Comparison of ENCODE assay signal across 1 cellular context in genomic region chrX:11341274-11342256, GRCh38.
A peak's percentile ranks its signal among the peaks of the same experiment; 100 is the strongest.
TF ChIP-seq lines count a peak whose summit lies in the region.

No MANE protein-coding gene starts in this region.

TF ChIP-seq in K562, 482 proteins besides CTCF, POLR2A, EP300 and RAD21 (continued from another document and continues in another):
- no peak for TF ChIP-seq ZNF347 (CRISPR knock-in tag; IDR thresholded peaks at IDR 0.05; ENCODE audit: low read depth)
- no peak for TF ChIP-seq POLR2B (IDR thresholded peaks at IDR 0.05; ENCODE audit: low read depth, partially characterized antibody)
- TF ChIP-seq, protein P1, sequence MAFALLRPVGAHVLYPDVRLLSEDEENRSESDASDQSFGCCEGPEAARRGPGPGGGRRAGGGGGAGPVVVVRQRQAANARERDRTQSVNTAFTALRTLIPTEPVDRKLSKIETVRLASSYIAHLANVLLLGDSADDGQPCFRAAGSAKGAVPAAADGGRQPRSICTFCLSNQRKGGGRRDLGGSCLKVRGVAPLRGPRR (CRISPR knock-in tag; IDR thresholded peaks at IDR 0.05): no peak
- TF ChIP-seq SMARCA5 (IDR thresholded peaks at IDR 0.05): no peak
- no peak for TF ChIP-seq MECOM (CRISPR knock-in tag; IDR thresholded peaks at IDR 0.05)
- TF ChIP-seq, protein P2, sequence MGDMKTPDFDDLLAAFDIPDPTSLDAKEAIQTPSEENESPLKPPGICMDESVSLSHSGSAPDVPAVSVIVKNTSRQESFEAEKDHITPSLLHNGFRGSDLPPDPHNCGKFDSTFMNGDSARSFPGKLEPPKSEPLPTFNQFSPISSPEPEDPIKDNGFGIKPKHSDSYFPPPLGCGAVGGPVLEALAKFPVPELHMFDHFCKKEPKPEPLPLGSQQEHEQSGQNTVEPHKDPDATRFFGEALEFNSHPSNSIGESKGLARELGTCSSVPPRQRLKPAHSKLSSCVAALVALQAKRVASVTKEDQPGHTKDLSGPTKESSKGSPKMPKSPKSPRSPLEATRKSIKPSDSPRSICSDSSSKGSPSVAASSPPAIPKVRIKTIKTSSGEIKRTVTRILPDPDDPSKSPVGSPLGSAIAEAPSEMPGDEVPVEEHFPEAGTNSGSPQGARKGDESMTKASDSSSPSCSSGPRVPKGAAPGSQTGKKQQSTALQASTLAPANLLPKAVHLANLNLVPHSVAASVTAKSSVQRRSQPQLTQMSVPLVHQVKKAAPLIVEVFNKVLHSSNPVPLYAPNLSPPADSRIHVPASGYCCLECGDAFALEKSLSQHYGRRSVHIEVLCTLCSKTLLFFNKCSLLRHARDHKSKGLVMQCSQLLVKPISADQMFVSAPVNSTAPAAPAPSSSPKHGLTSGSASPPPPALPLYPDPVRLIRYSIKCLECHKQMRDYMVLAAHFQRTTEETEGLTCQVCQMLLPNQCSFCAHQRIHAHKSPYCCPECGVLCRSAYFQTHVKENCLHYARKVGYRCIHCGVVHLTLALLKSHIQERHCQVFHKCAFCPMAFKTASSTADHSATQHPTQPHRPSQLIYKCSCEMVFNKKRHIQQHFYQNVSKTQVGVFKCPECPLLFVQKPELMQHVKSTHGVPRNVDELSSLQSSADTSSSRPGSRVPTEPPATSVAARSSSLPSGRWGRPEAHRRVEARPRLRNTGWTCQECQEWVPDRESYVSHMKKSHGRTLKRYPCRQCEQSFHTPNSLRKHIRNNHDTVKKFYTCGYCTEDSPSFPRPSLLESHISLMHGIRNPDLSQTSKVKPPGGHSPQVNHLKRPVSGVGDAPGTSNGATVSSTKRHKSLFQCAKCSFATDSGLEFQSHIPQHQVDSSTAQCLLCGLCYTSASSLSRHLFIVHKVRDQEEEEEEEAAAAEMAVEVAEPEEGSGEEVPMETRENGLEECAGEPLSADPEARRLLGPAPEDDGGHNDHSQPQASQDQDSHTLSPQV (IDR thresholded peaks at IDR 0.05): peak; percentile 79
- TF ChIP-seq KDM5B (IDR thresholded peaks at IDR 0.05; ENCODE audit: insufficient replicate concordance, low read depth, low read length): no peak
- no peak for TF ChIP-seq SLC30A9 (CRISPR knock-in tag; IDR thresholded peaks at IDR 0.05)
- TF ChIP-seq, protein P3, sequence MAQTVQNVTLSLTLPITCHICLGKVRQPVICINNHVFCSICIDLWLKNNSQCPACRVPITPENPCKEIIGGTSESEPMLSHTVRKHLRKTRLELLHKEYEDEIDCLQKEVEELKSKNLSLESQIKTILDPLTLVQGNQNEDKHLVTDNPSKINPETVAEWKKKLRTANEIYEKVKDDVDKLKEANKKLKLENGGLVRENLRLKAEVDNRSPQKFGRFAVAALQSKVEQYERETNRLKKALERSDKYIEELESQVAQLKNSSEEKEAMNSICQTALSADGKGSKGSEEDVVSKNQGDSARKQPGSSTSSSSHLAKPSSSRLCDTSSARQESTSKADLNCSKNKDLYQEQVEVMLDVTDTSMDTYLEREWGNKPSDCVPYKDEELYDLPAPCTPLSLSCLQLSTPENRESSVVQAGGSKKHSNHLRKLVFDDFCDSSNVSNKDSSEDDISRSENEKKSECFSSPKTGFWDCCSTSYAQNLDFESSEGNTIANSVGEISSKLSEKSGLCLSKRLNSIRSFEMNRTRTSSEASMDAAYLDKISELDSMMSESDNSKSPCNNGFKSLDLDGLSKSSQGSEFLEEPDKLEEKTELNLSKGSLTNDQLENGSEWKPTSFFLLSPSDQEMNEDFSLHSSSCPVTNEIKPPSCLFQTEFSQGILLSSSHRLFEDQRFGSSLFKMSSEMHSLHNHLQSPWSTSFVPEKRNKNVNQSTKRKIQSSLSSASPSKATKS (CRISPR knock-in tag; IDR thresholded peaks at IDR 0.05): no peak
- TF ChIP-seq SOX6 (IDR thresholded peaks at IDR 0.05): peak; percentile 84
- TF ChIP-seq, protein P4, sequence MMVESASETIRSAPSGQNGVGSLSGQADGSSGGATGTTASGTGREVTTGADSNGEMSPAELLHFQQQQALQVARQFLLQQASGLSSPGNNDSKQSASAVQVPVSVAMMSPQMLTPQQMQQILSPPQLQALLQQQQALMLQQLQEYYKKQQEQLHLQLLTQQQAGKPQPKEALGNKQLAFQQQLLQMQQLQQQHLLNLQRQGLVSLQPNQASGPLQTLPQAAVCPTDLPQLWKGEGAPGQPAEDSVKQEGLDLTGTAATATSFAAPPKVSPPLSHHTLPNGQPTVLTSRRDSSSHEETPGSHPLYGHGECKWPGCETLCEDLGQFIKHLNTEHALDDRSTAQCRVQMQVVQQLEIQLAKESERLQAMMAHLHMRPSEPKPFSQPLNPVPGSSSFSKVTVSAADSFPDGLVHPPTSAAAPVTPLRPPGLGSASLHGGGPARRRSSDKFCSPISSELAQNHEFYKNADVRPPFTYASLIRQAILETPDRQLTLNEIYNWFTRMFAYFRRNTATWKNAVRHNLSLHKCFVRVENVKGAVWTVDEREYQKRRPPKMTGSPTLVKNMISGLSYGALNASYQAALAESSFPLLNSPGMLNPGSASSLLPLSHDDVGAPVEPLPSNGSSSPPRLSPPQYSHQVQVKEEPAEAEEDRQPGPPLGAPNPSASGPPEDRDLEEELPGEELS (CRISPR knock-in tag; IDR thresholded peaks at IDR 0.05; ENCODE audit: borderline replicate concordance): no peak
- no peak for TF ChIP-seq NRF1 (conservative IDR thresholded peaks at IDR 0.05 in 1 of 2, IDR thresholded peaks at IDR 0.05 in 1 of 2)
- TF ChIP-seq ZC3H11A (IDR thresholded peaks at IDR 0.05; ENCODE audit: low read depth, low read length): no peak
- no peak for TF ChIP-seq ZNF232 (CRISPR knock-in tag; IDR thresholded peaks at IDR 0.05)
- TF ChIP-seq, protein P5, sequence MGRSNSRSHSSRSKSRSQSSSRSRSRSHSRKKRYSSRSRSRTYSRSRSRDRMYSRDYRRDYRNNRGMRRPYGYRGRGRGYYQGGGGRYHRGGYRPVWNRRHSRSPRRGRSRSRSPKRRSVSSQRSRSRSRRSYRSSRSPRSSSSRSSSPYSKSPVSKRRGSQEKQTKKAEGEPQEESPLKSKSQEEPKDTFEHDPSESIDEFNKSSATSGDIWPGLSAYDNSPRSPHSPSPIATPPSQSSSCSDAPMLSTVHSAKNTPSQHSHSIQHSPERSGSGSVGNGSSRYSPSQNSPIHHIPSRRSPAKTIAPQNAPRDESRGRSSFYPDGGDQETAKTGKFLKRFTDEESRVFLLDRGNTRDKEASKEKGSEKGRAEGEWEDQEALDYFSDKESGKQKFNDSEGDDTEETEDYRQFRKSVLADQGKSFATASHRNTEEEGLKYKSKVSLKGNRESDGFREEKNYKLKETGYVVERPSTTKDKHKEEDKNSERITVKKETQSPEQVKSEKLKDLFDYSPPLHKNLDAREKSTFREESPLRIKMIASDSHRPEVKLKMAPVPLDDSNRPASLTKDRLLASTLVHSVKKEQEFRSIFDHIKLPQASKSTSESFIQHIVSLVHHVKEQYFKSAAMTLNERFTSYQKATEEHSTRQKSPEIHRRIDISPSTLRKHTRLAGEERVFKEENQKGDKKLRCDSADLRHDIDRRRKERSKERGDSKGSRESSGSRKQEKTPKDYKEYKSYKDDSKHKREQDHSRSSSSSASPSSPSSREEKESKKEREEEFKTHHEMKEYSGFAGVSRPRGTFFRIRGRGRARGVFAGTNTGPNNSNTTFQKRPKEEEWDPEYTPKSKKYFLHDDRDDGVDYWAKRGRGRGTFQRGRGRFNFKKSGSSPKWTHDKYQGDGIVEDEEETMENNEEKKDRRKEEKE (IDR thresholded peaks at IDR 0.05; ENCODE audit: borderline replicate concordance in 1 of 2, control insufficient read depth in 1 of 2, low read depth in 2 of 2, low read length in 1 of 2): no peak
- TF ChIP-seq ZNF507 (tag; conservative IDR thresholded peaks at IDR 0.05): no peak
- 0 out of 2 replicates have a peak, but pooled peaks have one; percentile 41 for TF ChIP-seq ZNF644 (tag; IDR thresholded peaks at IDR 0.05; ENCODE audit: low read depth)
- TF ChIP-seq ZNF707 (CRISPR knock-in tag; conservative IDR thresholded peaks at IDR 0.05): no peak
- TF ChIP-seq SMARCA4 (IDR thresholded peaks at IDR 0.05): peak; percentile 91
- TF ChIP-seq THAP7 (CRISPR knock-in tag; IDR thresholded peaks at IDR 0.05): no peak
- no peak for TF ChIP-seq PKNOX1 (IDR thresholded peaks at IDR 0.05)
- no peak for TF ChIP-seq WHSC1 (IDR thresholded peaks at IDR 0.05; ENCODE audit: low read length)
- no peak for TF ChIP-seq KAT2B (IDR thresholded peaks at IDR 0.05; ENCODE audit: low read depth, low read length)
- TF ChIP-seq BRD9 (IDR thresholded peaks at IDR 0.05; ENCODE audit: low read depth, partially characterized antibody): peak; percentile 83
- TF ChIP-seq, protein P6, sequence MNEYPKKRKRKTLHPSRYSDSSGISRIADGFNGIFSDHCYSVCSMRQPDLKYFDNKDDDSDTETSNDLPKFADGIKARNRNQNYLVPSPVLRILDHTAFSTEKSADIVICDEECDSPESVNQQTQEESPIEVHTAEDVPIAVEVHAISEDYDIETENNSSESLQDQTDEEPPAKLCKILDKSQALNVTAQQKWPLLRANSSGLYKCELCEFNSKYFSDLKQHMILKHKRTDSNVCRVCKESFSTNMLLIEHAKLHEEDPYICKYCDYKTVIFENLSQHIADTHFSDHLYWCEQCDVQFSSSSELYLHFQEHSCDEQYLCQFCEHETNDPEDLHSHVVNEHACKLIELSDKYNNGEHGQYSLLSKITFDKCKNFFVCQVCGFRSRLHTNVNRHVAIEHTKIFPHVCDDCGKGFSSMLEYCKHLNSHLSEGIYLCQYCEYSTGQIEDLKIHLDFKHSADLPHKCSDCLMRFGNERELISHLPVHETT (CRISPR knock-in tag; conservative IDR thresholded peaks at IDR 0.05 in 1 of 2, IDR thresholded peaks at IDR 0.05 in 1 of 2): peak in 1 of 2 experiments; percentile 41; a peak in 1 of 4 replicates
- peak; percentile 59 for TF ChIP-seq SMAD1 (IDR thresholded peaks at IDR 0.05; ENCODE audit: low read depth, low read length, partially characterized antibody)
- no peak for TF ChIP-seq DEAF1 (CRISPR knock-in tag; IDR thresholded peaks at IDR 0.05)
- TF ChIP-seq, protein P7, sequence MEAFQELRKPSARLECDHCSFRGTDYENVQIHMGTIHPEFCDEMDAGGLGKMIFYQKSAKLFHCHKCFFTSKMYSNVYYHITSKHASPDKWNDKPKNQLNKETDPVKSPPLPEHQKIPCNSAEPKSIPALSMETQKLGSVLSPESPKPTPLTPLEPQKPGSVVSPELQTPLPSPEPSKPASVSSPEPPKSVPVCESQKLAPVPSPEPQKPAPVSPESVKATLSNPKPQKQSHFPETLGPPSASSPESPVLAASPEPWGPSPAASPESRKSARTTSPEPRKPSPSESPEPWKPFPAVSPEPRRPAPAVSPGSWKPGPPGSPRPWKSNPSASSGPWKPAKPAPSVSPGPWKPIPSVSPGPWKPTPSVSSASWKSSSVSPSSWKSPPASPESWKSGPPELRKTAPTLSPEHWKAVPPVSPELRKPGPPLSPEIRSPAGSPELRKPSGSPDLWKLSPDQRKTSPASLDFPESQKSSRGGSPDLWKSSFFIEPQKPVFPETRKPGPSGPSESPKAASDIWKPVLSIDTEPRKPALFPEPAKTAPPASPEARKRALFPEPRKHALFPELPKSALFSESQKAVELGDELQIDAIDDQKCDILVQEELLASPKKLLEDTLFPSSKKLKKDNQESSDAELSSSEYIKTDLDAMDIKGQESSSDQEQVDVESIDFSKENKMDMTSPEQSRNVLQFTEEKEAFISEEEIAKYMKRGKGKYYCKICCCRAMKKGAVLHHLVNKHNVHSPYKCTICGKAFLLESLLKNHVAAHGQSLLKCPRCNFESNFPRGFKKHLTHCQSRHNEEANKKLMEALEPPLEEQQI (IDR thresholded peaks at IDR 0.05): no peak
- peak; percentile 42; the same call in 1 of the 2 replicates for TF ChIP-seq JUND (IDR thresholded peaks at IDR 0.05; ENCODE audit: borderline replicate concordance, low read depth, low read length)
- peak; percentile 51; the same call in 2 of the 3 replicates for TF ChIP-seq JUND (tag; IDR thresholded peaks at IDR 0.05; ENCODE audit: borderline replicate concordance, low read depth, low read length)
- TF ChIP-seq STAG1 (CRISPR knock-in tag; IDR thresholded peaks at IDR 0.05; ENCODE audit: borderline replicate concordance): no peak
- no peak for TF ChIP-seq ZNF277 (CRISPR knock-in tag; IDR thresholded peaks at IDR 0.05; ENCODE audit: borderline replicate concordance)
- TF ChIP-seq HNRNPUL1 (IDR thresholded peaks at IDR 0.05; ENCODE audit: low read length): 0 out of 2 replicates have a peak, but pooled peaks have one; percentile 28
- no peak for TF ChIP-seq RFX5 (IDR thresholded peaks at IDR 0.05; ENCODE audit: low read depth, low read length)
